In genomic region chr15:83732770-83733169, GRCh38 we compare ENCODE assay signal across 13 cellular contexts.
"Had no signal": no experiment of that assay in that cellular context is flagged by ENCODE, and none has a peak within 500 bp of the region (broad histone marks: within the 10 kb centered on the region; RNA-seq: fewer than 3 reads in every experiment).

No MANE protein-coding gene starts in this region.

- ATAC-seq: activated CD4-positive, alpha-beta T cell treated with anti-CD3 and anti-CD28 coated beads for 36 hours; sciatic nerve; stimulated activated effector memory CD8-positive, alpha-beta T cell treated with anti-CD3 and anti-CD28 coated beads, Interleukin-12 subunit alpha, Interleukin-12 subunit beta, amount 100 ng/mL, for 72 hours; T-helper 17 cell had no signal

- H3K9me3 ChIP-seq: ovary, thoracic aorta had no signal

- H3K27me3 ChIP-seq: ovary had no signal

- DNase-seq: activated CD4-positive, alpha-beta memory T cell treated with anti-CD3 and anti-CD28 coated beads for 36 hours; activated CD4-positive, alpha-beta T cell treated with anti-CD3 and anti-CD28 coated beads for 36 hours; activated effector memory CD4-positive, alpha-beta T cell treated with anti-CD3 and anti-CD28 coated beads, Interleukin-2, amount 50 U/mL, for 16 hours; activated T-cell treated with anti-CD3 and anti-CD28 coated beads, Interleukin-2, amount 50 U/mL, for 24 hours; head of caudate nucleus; immature natural killer cell; naive B cell; ovary; T-helper 17 cell had no signal

- H3K4me3 ChIP-seq: coronary artery, ovary, thoracic aorta had no signal

- H3K36me3 ChIP-seq: ovary, thoracic aorta had no signal

- H3K27ac ChIP-seq: coronary artery, ovary, thoracic aorta had no signal
